ENCODE assay signal across 3 cellular contexts in the genomic region with DNA sequence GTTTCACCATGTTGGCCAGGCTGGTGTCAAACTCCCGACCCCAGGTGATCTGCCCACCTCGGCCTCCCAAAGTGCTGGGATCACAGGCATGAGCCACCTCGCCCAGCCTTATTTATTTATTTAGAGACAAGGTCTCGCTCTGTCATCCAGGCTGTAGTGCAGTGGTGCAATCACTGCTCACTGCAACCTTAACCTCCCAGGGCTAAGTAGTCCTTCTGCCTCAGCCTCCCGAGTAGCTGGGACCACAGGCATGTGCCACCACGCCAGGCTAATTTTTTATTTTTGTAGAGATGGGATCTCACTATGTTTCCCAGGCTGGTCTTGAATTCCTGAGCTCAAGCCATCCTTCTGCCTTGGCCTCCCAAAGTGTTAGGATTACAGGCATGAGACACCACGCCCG. TPM values are rescaled to one million over a fixed set of nuclear protein-coding genes. Genes with fewer than 3 reads are reported as not detected.
"Had no signal": no experiment of that assay in that cellular context is flagged by ENCODE, and none has a peak within 500 bp of the region (broad histone marks: within the 10 kb centered on the region; RNA-seq: fewer than 3 reads in every experiment).

No MANE protein-coding gene starts in this region.

RNA-seq across cellular contexts. Expression of gene CBLC, which starts 56.7 kb away (rescaled TPM):
- total RNA-seq: LHCN-M2, M059J, NCI-H460 had no signal
